ENCODE assay signal across 23 cellular contexts in genomic region chr7:32214913-32215312, GRCh38.
"Had no signal": no experiment of that assay in that cellular context is flagged by ENCODE, and none has a peak within 500 bp of the region (broad histone marks: within the 10 kb centered on the region; RNA-seq: fewer than 3 reads in every experiment).

No MANE protein-coding gene starts in this region.

- H3K36me3 ChIP-seq: SJSA1 had no signal

- H3K27ac Mint-ChIP-seq: IgD-negative memory B cell had no signal

- FAIRE-seq: K562, RCC 7860 had no signal

- H3K4me3 Mint-ChIP-seq: IgD-negative memory B cell had no signal

- H3K4me1 ChIP-seq: SJSA1 had no signal

- H3K27ac ChIP-seq: KMS-11, SJSA1, SK-N-MC had no signal

- H3K9me3 ChIP-seq: SJSA1 had no signal

- H3K4me2 ChIP-seq: KMS-11 had no signal

- H3K9ac ChIP-seq: KMS-11 had no signal

- ATAC-seq: K562 had no signal

- H3K36me3 Mint-ChIP-seq: IgD-negative memory B cell had no signal

- H3K4me3 ChIP-seq: K562, SJSA1, SK-N-MC had no signal

- DNase-seq: Kasumi-1, MM.1S, NCI-H1092 treated with DMSO at 0.1 percent for 48 hours, NCI-H1436, NCI-H187, NCI-H2029, NCI-H2081 treated with DMSO at 0.1 percent for 48 hours, NCI-H2171, NCI-H226, NCI-H446, NCI-H510A, NCI-H524 treated with DMSO at 0.1 percent for 48 hours, NCI-H69, NCI-H774, Right ventricle myocardium superior, RPMI8226, SIG-M5 had no signal
